ENCODE assay signal across 8 cellular contexts in the genomic region with DNA sequence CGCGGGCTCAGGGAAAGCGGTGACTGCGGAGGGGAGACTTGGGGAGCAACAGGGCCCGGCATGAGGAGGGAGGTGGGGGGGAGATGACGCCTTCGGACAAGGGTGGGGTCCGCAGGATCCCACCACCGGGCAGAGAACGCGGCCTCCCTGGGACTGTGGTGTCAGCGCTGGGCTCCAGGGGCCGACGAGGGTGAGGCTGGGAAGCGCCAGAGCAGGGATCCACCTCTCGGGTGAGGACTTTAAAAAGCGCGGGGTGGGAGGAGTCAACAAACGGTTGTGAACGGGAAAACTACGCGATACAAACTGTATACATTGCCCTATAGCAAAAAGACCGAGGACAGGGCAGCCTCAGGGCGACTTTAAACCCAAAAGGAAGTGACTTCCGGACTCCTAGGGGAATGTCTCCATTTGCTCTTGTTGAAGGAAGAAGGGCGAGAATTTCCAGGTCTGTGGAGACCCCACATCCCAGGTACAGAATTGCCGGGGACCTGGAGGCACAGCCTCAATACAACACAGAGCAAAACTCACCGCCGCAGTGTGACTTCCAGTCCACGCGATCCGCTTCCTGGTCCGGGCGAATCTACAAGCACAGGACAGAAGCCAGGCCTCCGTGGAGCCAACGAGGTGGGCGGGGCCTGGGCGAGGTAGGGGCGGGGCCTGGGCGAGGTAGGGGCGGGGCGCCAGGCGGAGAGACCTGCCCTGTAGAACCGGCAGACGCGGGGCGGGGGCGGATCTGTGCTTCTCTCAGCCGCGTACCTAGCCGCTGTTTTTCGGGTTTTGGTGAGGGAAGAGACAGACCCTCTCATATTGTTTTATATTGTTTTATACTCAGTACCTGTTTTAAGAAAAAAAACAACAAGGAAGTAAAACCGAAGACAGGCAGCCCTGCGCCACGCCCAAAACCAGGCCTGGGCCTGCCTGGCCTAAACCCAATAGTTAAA.
DNase-seq lines count a peak whose midpoint lies in the region; ATAC-seq and TF ChIP-seq lines count a peak whose summit lies in the region.

A gene (minus strand): TSS at position 588 of the 941 bp plus-strand sequence. CDS start 5,555 bp downstream, outside the sequence.

- peak within 1 kb of the TSS; percentile 78 for H3K27ac ChIP-seq in neutrophil
- peak within 1 kb of the TSS; percentile 81 for H3K27ac ChIP-seq in subcutaneous abdominal adipose tissue (ENCODE audit: low read depth, low read length)

- peak; percentile 35 for TF ChIP-seq CTCF in neutrophil (IDR thresholded peaks at IDR 0.05)

- DNase-seq in DMS 273 (lab: John Stamatoyannopoulos, UW; ENCODE audit: unreplicated experiment) (peak; percentile 90), SHP77 treated with DMSO at 0.1 percent for 48 hours (lab: John Stamatoyannopoulos, UW) (peak; percentile 60), foreskin melanocyte (peak; percentile 72)
- DNase-seq in activated naive CD4-positive, alpha-beta T cell treated with Interleukin-2 at 50 U/mL for 16 hours: peak; percentile 81

- peak within 1 kb of the TSS; percentile 89 to 96 for H3K4me3 ChIP-seq in neutrophil (ENCODE audit: low read depth in 1 of 2, low read length in 1 of 2)
- H3K4me3 ChIP-seq in subcutaneous abdominal adipose tissue (ENCODE audit: low read depth in 1 of 5, low read length in 5 of 5): peak within 1 kb of the TSS; percentile 87 to 99 (median 96)

- peak; percentile 92 for ATAC-seq in GM21529 (IDR thresholded peaks at IDR 0.05; ENCODE audit: unreplicated experiment)

- H3K4me1 ChIP-seq in neutrophil (ENCODE audit: control insufficient read depth in 1 of 2, insufficient read depth in 1 of 2, low read depth in 1 of 2, low read length in 1 of 2): peaks cover 22% of the 10 kb centered on the region in 2 experiments
- H3K4me1 ChIP-seq in subcutaneous abdominal adipose tissue (ENCODE audit: control insufficient read depth in 5 of 5, insufficient read depth in 5 of 5, low read length in 5 of 5): peaks cover 1 to 20% (median 18%) of the 10 kb centered on the region in 5 donors

- no peaks in the 10 kb centered on the region for H3K27me3 ChIP-seq in neutrophil
- H3K27me3 ChIP-seq in subcutaneous abdominal adipose tissue (ENCODE audit: control insufficient read depth in 5 of 5, insufficient read depth in 4 of 5, low read length in 5 of 5): no peaks in the 10 kb centered on the region

- H3K36me3 ChIP-seq in neutrophil: peaks cover 3% of the 10 kb centered on the region
- peaks cover 0 to 3% (median 0%) of the 10 kb centered on the region in 5 donors for H3K36me3 ChIP-seq in subcutaneous abdominal adipose tissue (ENCODE audit: control insufficient read depth in 5 of 5, insufficient read depth in 5 of 5, low read length in 5 of 5)

- no peak for TF ChIP-seq RAD21 in Ishikawa (IDR thresholded peaks at IDR 0.05; ENCODE audit: low read depth)

- TF ChIP-seq EP300 in Ishikawa (IDR thresholded peaks at IDR 0.05; ENCODE audit: borderline replicate concordance): no peak

- H3K9ac ChIP-seq in subcutaneous abdominal adipose tissue (ENCODE audit: low read length in 5 of 5): peak within 1 kb of the TSS; percentile 81 to 98 (median 92)

- H3K9me3 ChIP-seq in neutrophil: no peaks in the 10 kb centered on the region
- H3K9me3 ChIP-seq in subcutaneous abdominal adipose tissue (ENCODE audit: control insufficient read depth in 5 of 5, low read length in 5 of 5): no peaks in the 10 kb centered on the region

TF ChIP-seq in Ishikawa, 13 proteins besides CTCF, POLR2A, EP300 and RAD21:
- TF ChIP-seq TCF12 (IDR thresholded peaks at IDR 0.05; ENCODE audit: low read depth) (peak; percentile 25; the same call in 1 of the 2 replicates), FOXM1 (IDR thresholded peaks at IDR 0.05; ENCODE audit: borderline replicate concordance, low read depth) (peak; percentile 68; the same call in 1 of the 2 replicates), TAF1 (IDR thresholded peaks at IDR 0.05; ENCODE audit: low read depth) (no peak; the same call in 1 of the 2 replicates), EGR1 (IDR thresholded peaks at IDR 0.05) (peak; percentile 74), ZBTB7A (IDR thresholded peaks at IDR 0.05; ENCODE audit: low read depth) (0 out of 2 replicates have a peak, but pooled peaks have one; percentile 13), YY1 (IDR thresholded peaks at IDR 0.05; ENCODE audit: low read depth) (no peak), CEBPB (IDR thresholded peaks at IDR 0.05) (no peak), CREB1 (IDR thresholded peaks at IDR 0.05; ENCODE audit: low read depth) (no peak)
- TF ChIP-seq, protein P1, sequence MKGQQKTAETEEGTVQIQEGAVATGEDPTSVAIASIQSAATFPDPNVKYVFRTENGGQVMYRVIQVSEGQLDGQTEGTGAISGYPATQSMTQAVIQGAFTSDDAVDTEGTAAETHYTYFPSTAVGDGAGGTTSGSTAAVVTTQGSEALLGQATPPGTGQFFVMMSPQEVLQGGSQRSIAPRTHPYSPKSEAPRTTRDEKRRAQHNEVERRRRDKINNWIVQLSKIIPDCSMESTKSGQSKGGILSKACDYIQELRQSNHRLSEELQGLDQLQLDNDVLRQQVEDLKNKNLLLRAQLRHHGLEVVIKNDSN (IDR thresholded peaks at IDR 0.05): no peak
- TF ChIP-seq, protein P2, sequence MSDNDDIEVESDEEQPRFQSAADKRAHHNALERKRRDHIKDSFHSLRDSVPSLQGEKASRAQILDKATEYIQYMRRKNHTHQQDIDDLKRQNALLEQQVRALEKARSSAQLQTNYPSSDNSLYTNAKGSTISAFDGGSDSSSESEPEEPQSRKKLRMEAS (IDR thresholded peaks at IDR 0.05): no peak; the same call in 1 of the 2 replicates

Comparison
In these comparisons a context has a peak if more than half of its experiments do, and no peak if none do; other contexts are left out.
1. Peak in every context shown above with its lines: DNase-seq, ATAC-seq, H3K4me3 ChIP-seq and H3K27ac ChIP-seq.